ENCODE assay signal across 28 cellular contexts in the genomic region with DNA sequence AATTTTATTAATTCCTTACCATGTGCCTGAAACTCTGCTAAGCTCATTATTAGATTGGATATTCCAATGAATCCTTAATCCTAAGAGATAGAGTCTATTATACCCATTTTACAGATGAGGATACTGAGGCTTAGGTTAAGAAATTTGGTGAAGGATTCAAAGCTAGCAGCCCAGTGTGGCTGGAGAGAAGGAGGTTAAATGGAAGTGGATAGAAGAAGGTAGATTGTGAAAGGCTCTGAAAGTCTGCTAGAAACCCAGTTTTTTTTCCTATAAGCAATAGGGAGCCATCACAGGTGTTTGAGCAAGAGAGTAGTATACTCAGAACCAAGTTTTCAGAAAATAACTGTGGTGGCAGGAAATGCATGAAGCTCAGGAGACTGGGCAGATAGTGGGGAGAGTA.
"Had no signal": no experiment of that assay in that cellular context is flagged by ENCODE, and none has a peak within 500 bp of the region (broad histone marks: within the 10 kb centered on the region; RNA-seq: fewer than 3 reads in every experiment).

No MANE protein-coding gene starts in this region.

- H3K27me3 ChIP-seq: ascending aorta, breast epithelium, cardiac muscle cell, colonic mucosa, esophagus squamous epithelium had no signal

- ATAC-seq: activated naive CD4-positive, alpha-beta T cell treated with anti-CD3 and anti-CD28 coated beads, Interleukin-2, amount 50 U/mL, for 72 hours; activated T-cell treated with anti-CD3 and anti-CD28 coated beads, Interleukin-2, amount 50 U/mL, for 72 hours; gastroesophageal sphincter had no signal

- H3K4me3 ChIP-seq: ascending aorta, breast epithelium, cardiac muscle cell, colonic mucosa, esophagus squamous epithelium, gastroesophageal sphincter had no signal

- H3K27ac ChIP-seq: ascending aorta, cardiac muscle cell, colonic mucosa, epithelial cell of prostate, esophagus squamous epithelium, gastroesophageal sphincter had no signal

- FAIRE-seq: endometrium, endothelial cell of umbilical vein had no signal

- H3K36me3 ChIP-seq: ascending aorta, breast epithelium, cardiac muscle cell, colonic mucosa, gastroesophageal sphincter had no signal

- H3K9me3 ChIP-seq: ascending aorta, breast epithelium, colonic mucosa, esophagus squamous epithelium, gastroesophageal sphincter had no signal

- DNase-seq: activated CD4-positive, alpha-beta memory T cell treated with anti-CD3 and anti-CD28 coated beads, Interleukin-2, amount 10 ng/mL, durations not matched to agents 7 days and 5 days; activated CD4-positive, alpha-beta T cell treated with anti-CD3 and anti-CD28 coated beads for 1 hour; activated CD4-positive, alpha-beta T cell treated with anti-CD3 and anti-CD28 coated beads for 4 hours; activated CD4-positive, alpha-beta T cell treated with anti-CD3 and anti-CD28 coated beads, Interleukin-2, amount 10 ng/mL, durations not matched to agents 7 days and 5 days; activated CD4-positive, alpha-beta T cell treated with anti-CD3 and anti-CD28 coated beads, Interleukin-2, amount 50 U/mL, for 4 hours; activated CD8-positive, alpha-beta memory T cell treated with anti-CD3 and anti-CD28 coated beads, Interleukin-2, amount 50 U/mL, for 48 hours; activated gamma-delta T cell; activated naive CD4-positive, alpha-beta T cell; activated naive CD4-positive, alpha-beta T cell treated with anti-CD3 and anti-CD28 coated beads, Interleukin-2, amount 10 ng/mL, durations not matched to agents 7 days and 5 days; activated naive CD8-positive, alpha-beta T cell treated with anti-CD3 and anti-CD28 coated beads, Interleukin-2, amount 10 ng/mL, durations not matched to agents 7 days and 5 days; activated T-cell treated with anti-CD3 and anti-CD28 coated beads for 4 hours; activated T-cell treated with anti-CD3 and anti-CD28 coated beads, Interleukin-2, amount 50 U/mL, for 24 hours; activated T-cell treated with anti-CD3 and anti-CD28 coated beads, Interleukin-2, amount 50 U/mL, for 72 hours; central memory CD4-positive, alpha-beta T cell; cerebellar nuclear complex; colonic mucosa; effector CD8-positive, alpha-beta T cell; esophagus squamous epithelium; foreskin melanocyte; T-helper 2 cell had no signal

- H3K4me1 ChIP-seq: ascending aorta, breast epithelium, colonic mucosa, gastroesophageal sphincter had no signal
